In the genomic region with DNA sequence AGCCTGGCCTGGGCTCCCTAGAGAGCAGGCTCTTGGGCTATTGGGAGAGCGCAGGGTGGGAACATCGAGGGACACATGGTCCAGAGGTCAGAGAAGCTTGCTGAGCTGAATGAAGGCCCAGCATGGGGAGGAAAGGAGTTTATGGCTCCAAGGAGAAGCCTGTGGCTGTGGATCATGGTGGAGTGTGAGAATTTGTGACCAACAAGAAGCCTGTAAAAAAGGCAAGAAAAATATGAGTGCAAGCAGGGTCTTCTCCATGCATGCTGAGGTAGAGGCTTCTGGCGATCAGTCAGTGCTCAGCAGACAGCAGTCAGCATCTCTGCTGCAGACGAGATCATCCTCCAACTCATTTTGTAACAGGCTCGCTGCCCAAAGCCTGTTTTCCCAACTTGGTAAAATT, we compare ENCODE assay signal across 20 cellular contexts. TPM values are rescaled to one million over a fixed set of nuclear protein-coding genes. Genes with fewer than 3 reads are reported as not detected.
DNase-seq lines count a peak whose midpoint lies in the region; ATAC-seq, FAIRE-seq and TF ChIP-seq lines count a peak whose summit lies in the region.
"Had no signal": no experiment of that assay in that cellular context is flagged by ENCODE, and none has a peak within 500 bp of the region (broad histone marks: within the 10 kb centered on the region; RNA-seq: fewer than 3 reads in every experiment).

No MANE protein-coding gene starts in this region.

- H3K4me3 Mint-ChIP-seq in astrocyte (ENCODE audit: unreplicated experiment): no peak overlapping the region
- H3K4me3 Mint-ChIP-seq: B cell; CD4-positive, alpha-beta T cell had no signal

- H3K9me3 Mint-ChIP-seq in astrocyte (ENCODE audit: unreplicated experiment): no peaks in the 10 kb centered on the region
- H3K9me3 Mint-ChIP-seq: CD4-positive, alpha-beta T cell had no signal

- no peak for ATAC-seq in stimulated activated naive CD8-positive, alpha-beta T cell treated with anti-CD3 and anti-CD28 coated beads, Interleukin-15, Interleukin-2, amounts not matched to agents 100 U/mL and 50 U/mL, for 24 hours
- ATAC-seq in GM18870 (IDR thresholded peaks at IDR 0.05; ENCODE audit: unreplicated experiment): no peak
- ATAC-seq: HCT116, K562 had no signal

- H3K9me3 ChIP-seq in astrocyte (ENCODE audit: insufficient read depth, low read depth, low read length): no peaks in the 10 kb centered on the region

- peak overlapping the region; percentile 53 for H3K27ac Mint-ChIP-seq in astrocyte (ENCODE audit: unreplicated experiment)
- H3K27ac Mint-ChIP-seq: B cell; CD4-positive, alpha-beta T cell had no signal

- H3K4me3 ChIP-seq in astrocyte (ENCODE audit: insufficient read depth, low read depth, low read length) (no peak overlapping the region), foreskin fibroblast (ENCODE audit: low read depth in 1 of 2, low read length in 2 of 2) (no peak overlapping the region)
- H3K4me3 ChIP-seq: K562 had no signal

- no peak overlapping the region for H3K4me2 ChIP-seq in astrocyte (ENCODE audit: low read length)

- no peak overlapping the region for H3K27ac ChIP-seq in astrocyte (ENCODE audit: low read depth, low read length)
- H3K27ac ChIP-seq: HL-60 had no signal

- H3K4me1 ChIP-seq in astrocyte (ENCODE audit: insufficient read depth, low read length): no peaks in the 10 kb centered on the region

- H3K9ac ChIP-seq in astrocyte (ENCODE audit: low read length): no peak overlapping the region

- H3K4me1 Mint-ChIP-seq in astrocyte (ENCODE audit: low read depth, unreplicated experiment): peaks cover 3% of the 10 kb centered on the region
- H3K4me1 Mint-ChIP-seq: B cell had no signal

- no peaks in the 10 kb centered on the region for H4K20me1 ChIP-seq in astrocyte (ENCODE audit: insufficient read depth, low read length)

- no peaks in the 10 kb centered on the region for H3K79me2 ChIP-seq in astrocyte (ENCODE audit: insufficient read depth, low read length)

- FAIRE-seq in astrocyte (lab: Jason Lieb, UNC): no peak
- FAIRE-seq: GM12892, H54, K562 had no signal

- peaks cover 17% of the 10 kb centered on the region for H3K27me3 Mint-ChIP-seq in astrocyte (ENCODE audit: low read depth, unreplicated experiment)

- H3K27me3 ChIP-seq in astrocyte (ENCODE audit: insufficient read depth, low read length): no peaks in the 10 kb centered on the region

- no peaks in the 10 kb centered on the region for H3K36me3 ChIP-seq in astrocyte (ENCODE audit: insufficient read depth, low read length)

- peak; percentile 27 for DNase-seq in Ammon's horn (ENCODE audit: low spot score)
- DNase-seq in GM20000 (ENCODE audit: low spot score): peak; percentile 21
- no peak for DNase-seq in astrocyte (ENCODE audit: low read depth)
- DNase-seq in foreskin fibroblast: peak; percentile 5 to 22
- no peak for DNase-seq in NCI-H1436 (lab: John Stamatoyannopoulos, UW)
- DNase-seq in foreskin melanocyte: no peak
- no peak for DNase-seq in stimulated activated naive CD8-positive, alpha-beta T cell treated with anti-CD3 and anti-CD28 coated beads, Interleukin-15, Interleukin-2, amounts not matched to agents 100 U/mL and 50 U/mL, for 24 hours
- DNase-seq: ACHN; C1 segment of cervical spinal cord; CD4-positive, alpha-beta T cell; DMS79 had no signal

- TF ChIP-seq CTCF in GM20000 (IDR thresholded peaks at IDR 0.05; ENCODE audit: extremely low read depth, missing control alignments) (no peak), astrocyte (IDR thresholded peaks at IDR 0.05; ENCODE audit: insufficient read depth, low read depth, low read length) (no peak), foreskin fibroblast (IDR thresholded peaks at IDR 0.05; ENCODE audit: low read depth, low read length) (no peak)

- no peak overlapping the region for H2AFZ ChIP-seq in astrocyte (ENCODE audit: low read depth, low read length)

- H3K36me3 Mint-ChIP-seq in astrocyte (ENCODE audit: low read depth, unreplicated experiment): no peaks in the 10 kb centered on the region

RNA-seq across cellular contexts. Expression of gene SCYGR3, which starts 1.3 kb away (rescaled TPM):
- not detected in 2 replicates for total RNA-seq in astrocyte
- total RNA-seq: A172; B cell; CD4-positive, alpha-beta T cell; G401; K562 had no signal

RNA-seq across cellular contexts. Expression of gene SCYGR4, which starts 1.4 kb away (rescaled TPM):
- not detected in 2 replicates for total RNA-seq in astrocyte
- total RNA-seq: A172; B cell; CD4-positive, alpha-beta T cell; G401; K562 had no signal

RNA-seq across cellular contexts. Expression of gene SCYGR2, which starts 17.2 kb away (rescaled TPM):
- total RNA-seq in astrocyte: not detected in 2 replicates
- total RNA-seq: A172; B cell; CD4-positive, alpha-beta T cell; G401; K562 had no signal

RNA-seq across cellular contexts. Expression of gene SCYGR5, which starts 50.7 kb away (rescaled TPM):
- total RNA-seq in astrocyte: not detected in 2 replicates
- total RNA-seq: A172; B cell; CD4-positive, alpha-beta T cell; G401; K562 had no signal

Comparison
In these comparisons a context has a peak if more than half of its experiments do, and no peak if none do; other contexts are left out.
1. DNase-seq: peak in Ammon's horn (single experiment), GM20000 (single experiment) and foreskin fibroblast (2 of 2); none in astrocyte (single experiment), NCI-H1436 (single experiment), foreskin melanocyte (single experiment) and stimulated activated naive CD8-positive, alpha-beta T cell treated with anti-CD3 and anti-CD28 coated beads, Interleukin-15, Interleukin-2, amounts not matched to agents 100 U/mL and 50 U/mL, for 24 hours (single experiment).